In the genomic region with DNA sequence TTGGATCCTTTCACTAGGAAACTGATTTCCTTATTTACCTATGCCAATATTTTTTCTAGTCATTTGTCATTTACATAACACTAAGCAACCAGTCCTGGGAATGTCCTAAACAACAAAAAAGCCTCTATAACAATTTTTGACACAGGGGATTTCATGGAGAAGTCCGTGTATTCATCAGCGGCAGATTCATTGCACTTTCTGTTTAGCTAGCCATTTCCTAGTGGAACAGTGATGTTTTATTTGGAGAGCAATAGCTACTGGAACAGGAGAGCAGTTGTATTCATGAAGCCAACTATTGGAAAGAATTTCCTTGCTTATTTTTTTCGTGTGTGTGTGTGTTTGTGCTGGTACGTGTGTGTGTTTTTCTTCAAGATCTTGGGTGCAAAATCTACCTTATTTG, we compare ENCODE assay signal across 20 cellular contexts.
DNase-seq lines count a peak whose midpoint lies in the region; ATAC-seq and TF ChIP-seq lines count a peak whose summit lies in the region.
"Had no signal": no experiment of that assay in that cellular context is flagged by ENCODE, and none has a peak within 500 bp of the region (broad histone marks: within the 10 kb centered on the region; RNA-seq: fewer than 3 reads in every experiment).

No MANE protein-coding gene starts in this region.

- POLR2A ChIA-PET in MCF 10A (lab: Yijun Ruan, JAX): no interaction called here

- intact Hi-C loops in MCF 10A (cut with micrococcal nuclease): no loop called here

- peaks cover 8% of the 10 kb centered on the region for H3K9me3 Mint-ChIP-seq in MCF 10A (ENCODE audit: unreplicated experiment)

- no peak for TF ChIP-seq CTCF in MCF 10A (IDR thresholded peaks at IDR 0.05; ENCODE audit: unreplicated experiment)

- peak; percentile 6 for DNase-seq in Ammon's horn (ENCODE audit: low spot score)
- DNase-seq in NCI-H526 treated with DMSO at 0.1 percent for 48 hours (lab: John Stamatoyannopoulos, UW): peak; percentile 84
- peak; percentile 22 for DNase-seq in globus pallidus (ENCODE audit: low spot score)
- DNase-seq in pons (ENCODE audit: low spot score): peak; percentile 58
- DNase-seq in MCF 10A (ENCODE audit: unreplicated experiment): no peak
- DNase-seq: Calu3, DMS153, Kasumi-1, NCI-H1105 treated with DMSO at 0.1 percent for 48 hours, NCI-H146, NCI-H2029, NCI-H2227 treated with DMSO at 0.1 percent for 48 hours, PC-9, SJCRH30 had no signal

- H3K27ac Mint-ChIP-seq in MCF 10A (ENCODE audit: low read depth, unreplicated experiment): no peak overlapping the region
- H3K27ac Mint-ChIP-seq: B cell had no signal

- no peak for ATAC-seq in HG03521 (IDR thresholded peaks at IDR 0.05; ENCODE audit: unreplicated experiment)
- no peak for ATAC-seq in HG03097 (IDR thresholded peaks at IDR 0.05; ENCODE audit: low FRiP score, unreplicated experiment)
- ATAC-seq: K562, Right ventricle myocardium inferior, SK-N-SH treated with all-trans-retinoic acid at 6 μM for 48 hours had no signal

- peaks cover 5% of the 10 kb centered on the region for H3K36me3 Mint-ChIP-seq in MCF 10A (ENCODE audit: insufficient read depth, unreplicated experiment)

- CTCF ChIA-PET in MCF 10A (lab: Yijun Ruan, JAX): no interaction called here

- BruUV-seq in MCF 10A (replicated peaks; lab: Mats Ljungman, UMichigan): no TSS peak

- no peaks in the 10 kb centered on the region for H3K4me1 Mint-ChIP-seq in MCF 10A (ENCODE audit: insufficient read depth, unreplicated experiment)
- H3K4me1 Mint-ChIP-seq: B cell had no signal

- H3K27me3 Mint-ChIP-seq in MCF 10A (ENCODE audit: insufficient read depth, unreplicated experiment): peaks cover 39% of the 10 kb centered on the region
- H3K27me3 Mint-ChIP-seq: B cell had no signal

- no peak overlapping the region for H3K4me3 Mint-ChIP-seq in MCF 10A (ENCODE audit: unreplicated experiment)
- H3K4me3 Mint-ChIP-seq: B cell had no signal
